8 cellular contexts compared by ENCODE assay signal in genomic region chr7:100148559-100149328, GRCh38. TPM values are rescaled to one million over a fixed set of nuclear protein-coding genes. Genes with fewer than 3 reads are reported as not detected.
A peak's percentile ranks its signal among the peaks of the same experiment; 100 is the strongest.
DNase-seq lines count a peak whose midpoint lies in the region; ATAC-seq and TF ChIP-seq lines count a peak whose summit lies in the region.

LAMTOR4 (plus strand) TSS chr7:100148918; CDS start chr7:100148973, 55 bp downstream.

- no peaks in the 10 kb centered on the region for H3K9me3 Mint-ChIP-seq in T-helper 2 cell treated with Interferon-gamma antibody and Interleukin-4, amounts not matched to agents 5 μg/mL and 100 μg/mL, for 36 hours

- H3K27ac ChIP-seq in ascending aorta (peak within 1 kb of the TSS; percentile 88 to 89), right atrium auricular region (peak within 1 kb of the TSS; percentile 81 to 92), uterus (peak within 1 kb of the TSS; percentile 90 to 92)

- peak within 1 kb of the TSS; percentile 99 for H3K4me3 Mint-ChIP-seq in T-helper 2 cell treated with Interferon-gamma antibody and Interleukin-4, amounts not matched to agents 5 μg/mL and 100 μg/mL, for 36 hours

- no peaks in the 10 kb centered on the region for H3K27me3 Mint-ChIP-seq in T-helper 2 cell treated with Interferon-gamma antibody and Interleukin-4, amounts not matched to agents 5 μg/mL and 100 μg/mL, for 36 hours (ENCODE audit: low read depth)

- H3K4me1 Mint-ChIP-seq in T-helper 2 cell treated with Interferon-gamma antibody and Interleukin-4, amounts not matched to agents 5 μg/mL and 100 μg/mL, for 36 hours (ENCODE audit: low read depth), result peaks cover 30% of the 10 kb centered on the region

- H3K27me3 ChIP-seq in ascending aorta (no peaks in the 10 kb centered on the region), right atrium auricular region (no peaks in the 10 kb centered on the region), uterus (no peaks in the 10 kb centered on the region)

- peak within 1 kb of the TSS; percentile 86 to 91 for H3K4me3 ChIP-seq in ascending aorta
- peak within 1 kb of the TSS; percentile 59 to 93 for H3K4me3 ChIP-seq in right atrium auricular region
- peak within 1 kb of the TSS; percentile 71 to 91 for H3K4me3 ChIP-seq in uterus

- H3K4me1 ChIP-seq in ascending aorta, result peaks cover 6 to 9% of the 10 kb centered on the region in 2 donors
- H3K4me1 ChIP-seq in right atrium auricular region, result peaks cover 0 to 16% of the 10 kb centered on the region in 2 donors
- H3K4me1 ChIP-seq in uterus, result peaks cover 0 to 11% of the 10 kb centered on the region in 2 donors

- TF ChIP-seq CTCF in ascending aorta (IDR thresholded peaks at IDR 0.05) (no peak), right atrium auricular region (IDR thresholded peaks at IDR 0.05) (no peak), uterus (IDR thresholded peaks at IDR 0.05) (peak in 2 of 4 experiments; percentile 4 to 9)

- peak; percentile 73 to 91 for TF ChIP-seq POLR2A in uterus (IDR thresholded peaks at IDR 0.05)

- peak; percentile 94 for ATAC-seq in GM18502 (IDR thresholded peaks at IDR 0.05; ENCODE audit: poor library complexity, unreplicated experiment)
- ATAC-seq in HG02970 (IDR thresholded peaks at IDR 0.05; ENCODE audit: low FRiP score, unreplicated experiment), result peak; percentile 96

- DNase-seq in NCI-H1930 (lab: John Stamatoyannopoulos, UW) (peak; percentile 100), ascending aorta (ENCODE audit: low spot score in 2 of 2) (peak; percentile 98 to 99), right atrium auricular region (ENCODE audit: low spot score) (peak; percentile 100), pulmonary artery endothelial cell (ENCODE audit: low read depth, low spot score) (peak; percentile 96), uterus (peak; percentile 99)
- DNase-seq in T-helper 2 cell treated with Interferon-gamma antibody and Interleukin-4, amounts not matched to agents 5 μg/mL and 100 μg/mL, for 36 hours (ENCODE audit: low spot score), result peak; percentile 99

- intact Hi-C loops in ascending aorta (cut with DNase I) (loop anchor here (1.0 to 2.0 kb wide), 3 partner anchors 22 to 30 kb away; partner anchors contain the start of genes CNPY4, GPC2, MBLAC1 and STAG3), uterus (cut with DNase I; ENCODE audit: low total_unique reads) (no loop called here)

- H3K27ac Mint-ChIP-seq in T-helper 2 cell treated with Interferon-gamma antibody and Interleukin-4, amounts not matched to agents 5 μg/mL and 100 μg/mL, for 36 hours, result peak within 1 kb of the TSS; percentile 98

- H3K36me3 Mint-ChIP-seq in T-helper 2 cell treated with Interferon-gamma antibody and Interleukin-4, amounts not matched to agents 5 μg/mL and 100 μg/mL, for 36 hours (ENCODE audit: low read depth), result peaks cover 27% of the 10 kb centered on the region

- H3K36me3 ChIP-seq in ascending aorta, result peaks cover 6 to 8% of the 10 kb centered on the region in 2 donors
- peaks cover 3% of the 10 kb centered on the region for H3K36me3 ChIP-seq in right atrium auricular region
- no peaks in the 10 kb centered on the region for H3K36me3 ChIP-seq in uterus

- H3K9me3 ChIP-seq in ascending aorta (no peaks in the 10 kb centered on the region), right atrium auricular region (no peaks in the 10 kb centered on the region), uterus (no peaks in the 10 kb centered on the region)

RNA-seq across cellular contexts. Expression of gene LAMTOR4, which starts in this region (rescaled TPM):
- total RNA-seq in ascending aorta (131 TPM), right atrium auricular region (100 to 1,000 TPM; 153 to 168 TPM), pulmonary artery endothelial cell (68.4 and 109 TPM in 2 replicates), uterus (100 to 1,000 TPM in 3 of 4 donors, 10 to 100 TPM in 1; 53.3 to 197 (median 115) TPM)

Comparison
In these comparisons a context has a peak if more than half of its experiments do, and no peak if none do; other contexts are left out.
1. Peak in every context shown above with its lines: DNase-seq, ATAC-seq, H3K4me3 ChIP-seq and H3K27ac ChIP-seq.